In the genomic region with DNA sequence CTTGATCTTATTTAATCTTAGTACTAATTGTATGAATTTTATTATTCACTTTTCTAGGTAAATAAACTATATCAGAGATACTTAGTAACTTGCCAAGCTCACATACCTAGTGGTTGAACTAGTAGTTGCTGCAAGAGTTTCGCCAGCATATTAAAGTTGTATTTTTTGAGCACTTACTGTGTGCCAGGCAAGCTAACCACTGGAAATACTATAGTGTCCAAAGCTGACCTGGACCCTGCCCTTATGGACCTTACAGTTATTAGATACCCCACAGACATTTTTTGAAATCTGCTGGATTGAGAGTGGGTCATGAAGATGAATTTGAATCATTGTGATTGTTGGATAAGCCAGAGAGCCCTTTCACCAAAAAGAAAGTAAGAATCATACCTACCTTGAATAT, we compare ENCODE assay signal across 9 cellular contexts.
DNase-seq lines count a peak whose midpoint lies in the region; ATAC-seq and TF ChIP-seq lines count a peak whose summit lies in the region.
"Had no signal": no experiment of that assay in that cellular context is flagged by ENCODE, and none has a peak within 500 bp of the region (broad histone marks: within the 10 kb centered on the region; RNA-seq: fewer than 3 reads in every experiment).

No MANE protein-coding gene starts in this region.

- no peak for TF ChIP-seq CTCF in HCT116 (IDR thresholded peaks at IDR 0.05 in 2 of 3, conservative IDR thresholded peaks at IDR 0.05 in 1 of 3; ENCODE audit: borderline replicate concordance in 1 of 3, insufficient read depth in 1 of 3, low read depth in 2 of 3, low read length in 2 of 3)
- TF ChIP-seq CTCF in smooth muscle cell (IDR thresholded peaks at IDR 0.05; ENCODE audit: borderline replicate concordance, insufficient read depth, poor library complexity, severe bottlenecking): no peak
- no peak for TF ChIP-seq CTCF in A673 (conservative IDR thresholded peaks at IDR 0.05; ENCODE audit: low read depth, low read length)

- H3K4me2 ChIP-seq in HCT116 (ENCODE audit: low read length) (no peak overlapping the region), smooth muscle cell (peak overlapping the region; percentile 31)

- no peak for ATAC-seq in HCT116
- ATAC-seq in GM21526 (IDR thresholded peaks at IDR 0.05; ENCODE audit: low FRiP score, unreplicated experiment): no peak
- no peak for ATAC-seq in GM21447 (IDR thresholded peaks at IDR 0.05; ENCODE audit: unreplicated experiment)

- intact Hi-C loops in HCT116 (cut with micrococcal nuclease): loop anchor here (2.0 to 10.0 kb wide), 6 partner anchors 203 to 872 kb away; partner anchors contain the start of gene ZFP36L1
- intact Hi-C loops in activated naive CD4-positive, alpha-beta T cell treated with anti-CD3 and anti-CD28 coated beads for 36 hours (cut with micrococcal nuclease): loop anchor here (5.0 kb wide), 2 partner anchors 288 to 898 kb away; no protein-coding TSS in a partner anchor
- intact Hi-C loops in A673 (cut with micrococcal nuclease; ENCODE audit: unreplicated experiment): loop anchor here (2.0 kb wide), 2 partner anchors 304 to 872 kb away; no protein-coding TSS in a partner anchor

- H3K27me3 ChIP-seq in HCT116 (ENCODE audit: insufficient read depth, low read length): no peaks in the 10 kb centered on the region
- H3K27me3 ChIP-seq in smooth muscle cell (ENCODE audit: low read depth): no peaks in the 10 kb centered on the region
- H3K27me3 ChIP-seq in A673 (replicated peaks; ENCODE audit: insufficient read depth, low read depth, low read length, poor library complexity): no peaks in the 10 kb centered on the region

- no peak for TF ChIP-seq RAD21 in HCT116 (IDR thresholded peaks at IDR 0.05; ENCODE audit: low read depth)

- CTCF ChIA-PET in HCT116 (lab: Charles Lee) (interaction anchor here (0.5 to 2.6 kb wide), 15 partner anchors 8 to 900 kb away, joined by 3 to 17 read pairs (median 4); no protein-coding TSS in a partner anchor), A673 (lab: Charles Lee) (interaction anchor here (0.6 to 1.2 kb wide), 8 partner anchors 8 to 873 kb away, joined by 3 to 10 read pairs (median 4); no protein-coding TSS in a partner anchor)
- CTCF ChIA-PET in activated naive CD4-positive, alpha-beta T cell treated with anti-CD3 and anti-CD28 coated beads for 36 hours (lab: Charles Lee): interaction anchor here (0.5 to 2.0 kb wide), 20 partner anchors 11 to 1092 kb away, joined by 3 to 14 read pairs (median 4); no protein-coding TSS in a partner anchor

- BruUV-seq in HCT116 (replicated peaks; lab: Mats Ljungman, UMichigan): no TSS peak
- BruUV-seq in A673 (replicated peaks; lab: Mats Ljungman, UMichigan): no TSS peak

- no peaks in the 10 kb centered on the region for H3K9me3 Mint-ChIP-seq in activated naive CD4-positive, alpha-beta T cell treated with anti-CD3 and anti-CD28 coated beads for 36 hours

- no peaks in the 10 kb centered on the region for H3F3A ChIP-seq in smooth muscle cell (ENCODE audit: low read depth)

- no peak overlapping the region for H3K27ac Mint-ChIP-seq in activated naive CD4-positive, alpha-beta T cell treated with anti-CD3 and anti-CD28 coated beads for 36 hours
- H3K27ac Mint-ChIP-seq: nephron progenitor cell had no signal

- POLR2A ChIA-PET in HCT116 (lab: Charles Lee): interaction anchor here (0.6 to 1.4 kb wide), 6 partner anchors 201 to 888 kb away, joined by 3 to 10 read pairs (median 4); partner anchors contain the start of gene ZFP36L1
- POLR2A ChIA-PET in A673 (lab: Charles Lee; ENCODE audit: low non-redundant PET): interaction anchor here (0.6 kb wide), 1 partner anchor 869 kb away, joined by 5 read pairs; no protein-coding TSS in a partner anchor

- H3K36me3 Mint-ChIP-seq in activated naive CD4-positive, alpha-beta T cell treated with anti-CD3 and anti-CD28 coated beads for 36 hours (ENCODE audit: low read depth): no peaks in the 10 kb centered on the region

- H3K9ac ChIP-seq in HCT116 (ENCODE audit: low read length) (no peak overlapping the region), smooth muscle cell (ENCODE audit: low read depth) (peak overlapping the region; percentile 40)

- no peak for DNase-seq in HCT116 (ENCODE audit: low read depth, low spot score)
- DNase-seq in astrocyte of the hippocampus (ENCODE audit: low read depth, low spot score): peak; percentile 16
- DNase-seq in kidney tubule cell (ENCODE audit: low spot score): peak; percentile 34
- DNase-seq in smooth muscle cell (lab: John Stamatoyannopoulos, UW; ENCODE audit: unreplicated experiment): no peak
- DNase-seq in activated naive CD4-positive, alpha-beta T cell treated with anti-CD3 and anti-CD28 coated beads for 36 hours: no peak
- DNase-seq in A673 (ENCODE audit: low spot score): no peak

- peak overlapping the region; percentile 88 for H3K27ac ChIP-seq in HCT116 (ENCODE audit: low read depth, low read length)
- H3K27ac ChIP-seq in smooth muscle cell (ENCODE audit: low read depth): peak overlapping the region; percentile 87
- no peak overlapping the region for H3K27ac ChIP-seq in A673 (ENCODE audit: low read depth, low read length, poor library complexity, severe bottlenecking)

- H3K4me1 ChIP-seq in HCT116 (ENCODE audit: control insufficient read depth in 1 of 2, insufficient read depth in 2 of 2, low read length in 2 of 2) (peaks cover 21 to 42% of the 10 kb centered on the region in 2 experiments), smooth muscle cell (ENCODE audit: low read depth) (peaks cover 41% of the 10 kb centered on the region), A673 (ENCODE audit: insufficient read depth, low read length, poor library complexity, severe bottlenecking) (no peaks in the 10 kb centered on the region)

- H3K4me3 Mint-ChIP-seq in activated naive CD4-positive, alpha-beta T cell treated with anti-CD3 and anti-CD28 coated beads for 36 hours: no peak overlapping the region
- H3K4me3 Mint-ChIP-seq: nephron progenitor cell had no signal

- H3K4me1 Mint-ChIP-seq in activated naive CD4-positive, alpha-beta T cell treated with anti-CD3 and anti-CD28 coated beads for 36 hours (ENCODE audit: low read depth): no peaks in the 10 kb centered on the region

- H3K27me3 Mint-ChIP-seq in activated naive CD4-positive, alpha-beta T cell treated with anti-CD3 and anti-CD28 coated beads for 36 hours (ENCODE audit: low read depth): no peaks in the 10 kb centered on the region

- H2AFZ ChIP-seq in HCT116 (ENCODE audit: low read depth, low read length, poor library complexity, severe bottlenecking) (no peak overlapping the region), smooth muscle cell (ENCODE audit: low read depth) (peak overlapping the region; percentile 32)

- no peaks in the 10 kb centered on the region for H3K9me2 ChIP-seq in HCT116 (ENCODE audit: insufficient read depth)

- H4K20me1 ChIP-seq in HCT116 (ENCODE audit: insufficient read depth) (no peaks in the 10 kb centered on the region), smooth muscle cell (ENCODE audit: low read depth) (no peaks in the 10 kb centered on the region)

- H3K36me3 ChIP-seq in HCT116 (ENCODE audit: control insufficient read depth in 1 of 2, insufficient read depth in 2 of 2, low read length in 2 of 2) (no peaks in the 10 kb centered on the region), smooth muscle cell (ENCODE audit: low read depth) (peaks cover 2% of the 10 kb centered on the region), A673 (ENCODE audit: insufficient read depth, low read length, poor library complexity, severe bottlenecking) (no peaks in the 10 kb centered on the region)

- no peaks in the 10 kb centered on the region; a peak in 1 of 4 replicates for H3K9me3 ChIP-seq in HCT116 (ENCODE audit: control insufficient read depth in 1 of 2, insufficient read depth in 1 of 2, low read depth in 1 of 2, low read length in 2 of 2)
- H3K9me3 ChIP-seq in smooth muscle cell (replicated peaks; ENCODE audit: low read depth): no peaks in the 10 kb centered on the region
- H3K9me3 ChIP-seq in A673 (ENCODE audit: low read depth, low read length, poor library complexity, severe bottlenecking): peaks cover 3% of the 10 kb centered on the region

- no peaks in the 10 kb centered on the region for H3K79me2 ChIP-seq in HCT116 (ENCODE audit: insufficient read depth, low read length)
- peaks cover 4% of the 10 kb centered on the region for H3K79me2 ChIP-seq in smooth muscle cell (ENCODE audit: low read depth)

- 77% methylated on average over 1 of the region's 1 CpG for WGBS in smooth muscle cell (ENCODE audit: low lambda C conversion rate)

- H3K4me3 ChIP-seq in HCT116 (replicated peaks in 1 of 2; ENCODE audit: low read depth in 1 of 2, low read length in 2 of 2): no peak overlapping the region
- no peak overlapping the region for H3K4me3 ChIP-seq in smooth muscle cell
- no peak overlapping the region for H3K4me3 ChIP-seq in A673 (ENCODE audit: low read depth, low read length, poor library complexity, severe bottlenecking)

- RAD21 ChIA-PET in HCT116 (lab: Charles Lee; ENCODE audit: low non-redundant PET in 1 of 2, low total read pairs in 2 of 2, uncharacterized antibody in 2 of 2, unreplicated experiment in 2 of 2): interaction anchor here (0.6 to 1.0 kb wide), 3 partner anchors 247 to 879 kb away, joined by 3 to 5 read pairs (median 3); no protein-coding TSS in a partner anchor

- no peak for TF ChIP-seq POLR2A in HCT116 (IDR thresholded peaks at IDR 0.05; ENCODE audit: borderline replicate concordance, extremely low read depth, insufficient read depth, insufficient read length)

TF ChIP-seq in HCT116, 20 proteins besides CTCF, POLR2A, EP300 and RAD21:
- TF ChIP-seq SRF (IDR thresholded peaks at IDR 0.05; ENCODE audit: low read depth): no peak
- 0 out of 2 replicates have a peak, but pooled peaks have one; percentile 5 for TF ChIP-seq SP1 (IDR thresholded peaks at IDR 0.05; ENCODE audit: low read depth)

Comparison
In these comparisons a context has a peak if more than half of its experiments do, and no peak if none do; other contexts are left out.
1. DNase-seq: peak in astrocyte of the hippocampus (single experiment) and kidney tubule cell (single experiment); none in HCT116 (single experiment), smooth muscle cell (single experiment), activated naive CD4-positive, alpha-beta T cell treated with anti-CD3 and anti-CD28 coated beads for 36 hours (single experiment) and A673 (single experiment).